Comparison of ENCODE assay signal across 21 cellular contexts in genomic region chr12:109916045-109916444, GRCh38.
"Had no signal": no experiment of that assay in that cellular context is flagged by ENCODE, and none has a peak within 500 bp of the region (broad histone marks: within the 10 kb centered on the region; RNA-seq: fewer than 3 reads in every experiment).

No MANE protein-coding gene starts in this region.

- H3K27me3 Mint-ChIP-seq: activated naive CD4-positive, alpha-beta T cell treated with anti-CD3 and anti-CD28 coated beads, Interleukin-2, amount 10 ng/mL, durations not matched to agents 7 days and 5 days; naive thymus-derived CD4-positive, alpha-beta T cell had no signal

- ATAC-seq: foreskin keratinocyte; left colon; naive thymus-derived CD4-positive, alpha-beta T cell; right lobe of liver; stimulated activated naive CD8-positive, alpha-beta T cell treated with anti-CD3 and anti-CD28 coated beads, Interleukin-15, Interleukin-2, amounts not matched to agents 100 U/mL and 50 U/mL, for 24 hours had no signal

- H3K27ac ChIP-seq: foreskin keratinocyte, neutrophil, parathyroid adenoma, right lobe of liver, SJSA1, thyroid gland had no signal

- H3K4me1 Mint-ChIP-seq: activated naive CD4-positive, alpha-beta T cell treated with anti-CD3 and anti-CD28 coated beads, Interleukin-2, amount 10 ng/mL, durations not matched to agents 7 days and 5 days had no signal

- H3K4me3 ChIP-seq: lung, right lobe of liver, SJSA1, smooth muscle cell, thyroid gland had no signal

- H3K4me3 Mint-ChIP-seq: activated naive CD4-positive, alpha-beta T cell treated with anti-CD3 and anti-CD28 coated beads, Interleukin-2, amount 10 ng/mL, durations not matched to agents 7 days and 5 days; naive thymus-derived CD4-positive, alpha-beta T cell had no signal

- H3K27me3 ChIP-seq: foreskin keratinocyte, neutrophil, right lobe of liver, SJSA1, thyroid gland had no signal

- H3K9me3 ChIP-seq: neutrophil, right lobe of liver, SJSA1, thyroid gland had no signal

- DNase-seq: activated CD4-positive, alpha-beta T cell treated with anti-CD3 and anti-CD28 coated beads for 4 hours; activated CD4-positive, CD25-positive, alpha-beta regulatory T cell; activated CD8-positive, alpha-beta memory T cell treated with anti-CD3 and anti-CD28 coated beads, Interleukin-2, amount 50 U/mL, for 48 hours; activated effector memory CD4-positive, alpha-beta T cell treated with anti-CD3 and anti-CD28 coated beads, Interleukin-2, amount 50 U/mL, for 16 hours; activated naive CD4-positive, alpha-beta T cell treated with anti-CD3 and anti-CD28 coated beads, Interleukin-2, amount 10 ng/mL, durations not matched to agents 7 days and 5 days; activated T-cell treated with anti-CD3 and anti-CD28 coated beads, Interleukin-2, amount 50 U/mL, for 48 hours; amygdala; cortex of kidney; erythroblast; foreskin keratinocyte; left colon; naive thymus-derived CD4-positive, alpha-beta T cell; right lobe of liver; stimulated activated CD4-positive, alpha-beta T cell treated with anti-CD3 and anti-CD28 coated beads, Interleukin-2, amount 100 ng/mL, for 48 hours; stimulated activated naive CD8-positive, alpha-beta T cell treated with anti-CD3 and anti-CD28 coated beads, Interleukin-15, Interleukin-2, amounts not matched to agents 100 U/mL and 50 U/mL, for 24 hours; thyroid gland had no signal

- H3K9me3 Mint-ChIP-seq: activated naive CD4-positive, alpha-beta T cell treated with anti-CD3 and anti-CD28 coated beads, Interleukin-2, amount 10 ng/mL, durations not matched to agents 7 days and 5 days; naive thymus-derived CD4-positive, alpha-beta T cell had no signal

- H3K4me1 ChIP-seq: foreskin keratinocyte, parathyroid adenoma, thyroid gland had no signal
